In genomic region chr11:81270686-81271085, GRCh38 we compare ENCODE assay signal across 8 cellular contexts.
"Had no signal": no experiment of that assay in that cellular context is flagged by ENCODE, and none has a peak within 500 bp of the region (broad histone marks: within the 10 kb centered on the region; RNA-seq: fewer than 3 reads in every experiment).

No MANE protein-coding gene starts in this region.

- DNase-seq: GDM1, GF-D8 had no signal

- ATAC-seq: GM12878 had no signal

- FAIRE-seq: G401.6, GM12878, GM12891, GM12892, GM18507, GM19239 had no signal

- H3K4me3 ChIP-seq: GM12878 had no signal
